3 cellular contexts compared by ENCODE assay signal in genomic region chr9:111445799-111446198, GRCh38. TPM values are rescaled to one million over a fixed set of nuclear protein-coding genes. Genes with fewer than 3 reads are reported as not detected.
A peak's percentile ranks its signal among the peaks of the same experiment; 100 is the strongest.
DNase-seq lines count a peak whose midpoint lies in the region; ATAC-seq, FAIRE-seq and TF ChIP-seq lines count a peak whose summit lies in the region.
"Not testable (repeated sequence)": the region's sequence is repeated elsewhere in the genome, so short reads cannot be mapped to it uniquely, and the experiment has no call there.

No MANE protein-coding gene starts in this region.

- not testable (repeated sequence) for H3K4me3 ChIP-seq in HEK293 (ENCODE audit: low read depth, low read length); K562

- FAIRE-seq in K562 (lab: Jason Lieb, UNC): not testable (repeated sequence)

- TF ChIP-seq EP300 in K562 (IDR thresholded peaks at IDR 0.05; ENCODE audit: low read length): not testable (repeated sequence)

- H3K9ac ChIP-seq in K562 (ENCODE audit: insufficient read depth in 1 of 2, low read depth in 2 of 2, low read length in 2 of 2): not testable (repeated sequence)

- H3K27ac ChIP-seq in HEK293 (ENCODE audit: extremely low read depth, low read depth, low read length); K562 (ENCODE audit: extremely low read depth, low read depth, low read length): not testable (repeated sequence)

- H3K9me3 ChIP-seq in HEK293 (ENCODE audit: control insufficient read depth, insufficient read depth, low read depth, low read length); K562 (replicated peaks; ENCODE audit: control insufficient read depth, insufficient read depth, low read depth, low read length): not testable (repeated sequence)

- H3K4me3 Mint-ChIP-seq in activated T-helper 2 cell treated with anti-CD3 and anti-CD28 coated beads, Interferon-gamma antibody, Interleukin-2, Interleukin-4, amounts not matched to agents 10 μg/mL and 5 μg/mL and 100 μg/mL, durations not matched to agents 14 hours and 24 hours and 36 hours (ENCODE audit: low read depth): not testable (repeated sequence)

- not testable (repeated sequence) for H3K4me2 ChIP-seq in K562 (ENCODE audit: insufficient read depth, low read length)

- H3K4me1 Mint-ChIP-seq in activated T-helper 2 cell treated with anti-CD3 and anti-CD28 coated beads, Interferon-gamma antibody, Interleukin-2, Interleukin-4, amounts not matched to agents 10 μg/mL and 5 μg/mL and 100 μg/mL, durations not matched to agents 14 hours and 24 hours and 36 hours (ENCODE audit: low read depth): not testable (repeated sequence)

- CTCF ChIA-PET in HEK293 (lab: Yijun Ruan, JAX): interaction anchor here (1.3 kb wide), 1 partner anchor 21 kb away, joined by 3 read pairs; no protein-coding TSS in a partner anchor
- CTCF ChIA-PET in K562 (lab: Yijun Ruan, JAX; ENCODE audit: low intra/inter-chr PET ratio): not testable (repeated sequence)

- TF ChIP-seq POLR2A in K562 (conservative IDR thresholded peaks at IDR 0.05): not testable (repeated sequence)

- peaks cover 11% of the 10 kb centered on the region; the same call in 1 of the 3 replicates for H3K79me2 ChIP-seq in K562 (ENCODE audit: control insufficient read depth, insufficient read depth, low read length)

- POLR2A ChIA-PET in HEK293 (lab: Yijun Ruan, JAX); K562 (lab: Yijun Ruan, JAX): not testable (repeated sequence)

- not testable (repeated sequence) for TF ChIP-seq CTCF in HEK293 (tag by site-specific recombination; IDR thresholded peaks at IDR 0.05); K562 (IDR thresholded peaks at IDR 0.05 in 2 of 3, conservative IDR thresholded peaks at IDR 0.05 in 1 of 3; ENCODE audit: insufficient read depth in 2 of 3, low read depth in 1 of 3, low read length in 3 of 3)

- not testable (repeated sequence) for H3K4me1 ChIP-seq in HEK293 (ENCODE audit: control insufficient read depth, insufficient read depth, low read length); K562 (replicated peaks in 1 of 2; ENCODE audit: control insufficient read depth in 2 of 2, insufficient read depth in 2 of 2, low read length in 2 of 2)

- H3K36me3 Mint-ChIP-seq in activated T-helper 2 cell treated with anti-CD3 and anti-CD28 coated beads, Interferon-gamma antibody, Interleukin-2, Interleukin-4, amounts not matched to agents 10 μg/mL and 5 μg/mL and 100 μg/mL, durations not matched to agents 14 hours and 24 hours and 36 hours (ENCODE audit: low read depth): peaks cover 62% of the 10 kb centered on the region

- not testable (repeated sequence) for BruUV-seq in K562 (replicated peaks; lab: Mats Ljungman, UMichigan)

- intact Hi-C loops in activated T-helper 2 cell treated with anti-CD3 and anti-CD28 coated beads, Interferon-gamma antibody, Interleukin-2, Interleukin-4, amounts not matched to agents 10 μg/mL and 5 μg/mL and 100 μg/mL, durations not matched to agents 14 hours and 24 hours and 36 hours (cut with micrococcal nuclease); K562 (cut with micrococcal nuclease): not testable (repeated sequence)

- H3K9me3 Mint-ChIP-seq in activated T-helper 2 cell treated with anti-CD3 and anti-CD28 coated beads, Interferon-gamma antibody, Interleukin-2, Interleukin-4, amounts not matched to agents 10 μg/mL and 5 μg/mL and 100 μg/mL, durations not matched to agents 14 hours and 24 hours and 36 hours: not testable (repeated sequence)

- TF ChIP-seq RAD21 in K562 (CRISPR knock-in tag; conservative IDR thresholded peaks at IDR 0.05 in 1 of 2, IDR thresholded peaks at IDR 0.05 in 1 of 2): not testable (repeated sequence)

- not testable (repeated sequence) for H2AFZ ChIP-seq in K562 (ENCODE audit: low read depth, low read length)

- in situ Hi-C loops in K562 (cut with MboI): not testable (repeated sequence)

- DNase-seq in activated T-helper 2 cell treated with anti-CD3 and anti-CD28 coated beads, Interferon-gamma antibody, Interleukin-2, Interleukin-4, amounts not matched to agents 10 μg/mL and 5 μg/mL and 100 μg/mL, durations not matched to agents 14 hours and 24 hours and 36 hours (ENCODE audit: low spot score); K562 (ENCODE audit: extremely low read depth in 1 of 4, low spot score in 3 of 4): not testable (repeated sequence)

- not testable (repeated sequence) for ATAC-seq in K562

- H3K27me3 Mint-ChIP-seq in activated T-helper 2 cell treated with anti-CD3 and anti-CD28 coated beads, Interferon-gamma antibody, Interleukin-2, Interleukin-4, amounts not matched to agents 10 μg/mL and 5 μg/mL and 100 μg/mL, durations not matched to agents 14 hours and 24 hours and 36 hours (ENCODE audit: low read depth): not testable (repeated sequence)

- H4K20me1 ChIP-seq in K562 (replicated peaks; ENCODE audit: control insufficient read depth, insufficient read depth, low read length): not testable (repeated sequence)

- H3K27me3 ChIP-seq in K562 (ENCODE audit: control insufficient read depth in 2 of 2, insufficient read depth in 2 of 2, low read length in 2 of 2): not testable (repeated sequence)

- H3K9me1 ChIP-seq in K562 (ENCODE audit: control insufficient read depth, insufficient read depth, low read length): not testable (repeated sequence)

- 100% methylated on average over 1 of the region's 1 CpG for WGBS in K562 (ENCODE audit: insufficient coverage, low coverage, missing lambda C conversion rate)

- peaks cover 3 to 42% of the 10 kb centered on the region in 2 experiments; a peak in 2 of 3 replicates for H3K36me3 ChIP-seq in HEK293 (ENCODE audit: control insufficient read depth in 2 of 2, insufficient read depth in 1 of 2, low read length in 2 of 2)
- peaks cover 61% of the 10 kb centered on the region for H3K36me3 ChIP-seq in K562 (ENCODE audit: control insufficient read depth, insufficient read depth, low read length)

- H3K27ac Mint-ChIP-seq in activated T-helper 2 cell treated with anti-CD3 and anti-CD28 coated beads, Interferon-gamma antibody, Interleukin-2, Interleukin-4, amounts not matched to agents 10 μg/mL and 5 μg/mL and 100 μg/mL, durations not matched to agents 14 hours and 24 hours and 36 hours: peak overlapping the region; percentile 42

TF ChIP-seq in HEK293, 187 proteins besides CTCF, POLR2A, EP300 and RAD21:
- TF ChIP-seq ZNF146 (tag by site-specific recombination; IDR thresholded peaks at IDR 0.05): peak; percentile 93
TF ChIP-seq in HEK293: peak in this region for 1; not testable (repeated sequence) for 186.

TF ChIP-seq in K562, 482 proteins besides CTCF, POLR2A, EP300 and RAD21:
- peak; percentile 44 for TF ChIP-seq ZNF146 (CRISPR knock-in tag; IDR thresholded peaks at IDR 0.05; ENCODE audit: unreplicated experiment)
TF ChIP-seq in K562: peak in this region for 1; not testable (repeated sequence) for 481.

RNA-seq across cellular contexts. Expression of gene ECPAS, which starts 38.4 kb away (rescaled TPM):
- total RNA-seq in activated T-helper 2 cell treated with anti-CD3 and anti-CD28 coated beads, Interferon-gamma antibody, Interleukin-2, Interleukin-4, amounts not matched to agents 10 μg/mL and 5 μg/mL and 100 μg/mL, durations not matched to agents 14 hours and 24 hours and 36 hours: 96.8 and 107 TPM in 2 replicates
- total RNA-seq in K562 (2011; cell fraction: chromatin; rRNA removed; ENCODE audit: low replicate concordance): 164 and 310 TPM in 2 replicates
- total RNA-seq in K562 (2011; cell fraction: nucleolus; rRNA removed): 78.2 and 103 TPM in 2 replicates
- 118 and 129 TPM in 2 replicates for total RNA-seq in K562 (2011; cell fraction: nucleoplasm; rRNA removed)
- total RNA-seq in K562 (2014; rRNA removed) (71.3 and 83.4 TPM in 2 replicates), K562 (2014; rRNA removed; fragmentation: Illumina TruSeq; extraction: Trizol) (82.2 and 89.2 TPM in 2 replicates), K562 (2015; rRNA removed; fragmentation: Illumina TruSeq; extraction: Trizol) (79.6 and 87.4 TPM in 2 replicates), K562 (2021) (90.9 and 97.4 TPM in 2 replicates)
- polyA plus RNA-seq in K562 (2011; rRNA removed) (61.0 and 75.7 TPM in 2 replicates), K562 (2014; fragmentation: Illumina TruSeq; extraction: Trizol) (60.0 and 67.4 TPM in 2 replicates), K562 (2014; fragmentation: Nextera tagmentation; extraction: Ambion mirVana) (10 to 100 TPM; 14.5 to 29.5 TPM), K562 (2014; rRNA removed) (63.0 and 69.5 TPM in 2 replicates)
- polyA plus RNA-seq in K562 (2011; cell fraction: cytosol; rRNA removed): 16.8 and 28.6 TPM in 2 replicates
- polyA plus RNA-seq in K562 (2011; cell fraction: nucleus; rRNA removed): 154 and 156 TPM in 2 replicates
- polyA plus RNA-seq in K562 (2012): 47.2 and 60.2 TPM in 2 replicates
- polyA minus RNA-seq in K562 (2011; rRNA and poly(A)+ RNA removed): 280 and 281 TPM in 2 replicates
- 89.1 and 113 TPM in 2 replicates for polyA minus RNA-seq in K562 (2011; cell fraction: cytosol; rRNA and poly(A)+ RNA removed)
- 84.0 and 133 TPM in 2 replicates for polyA minus RNA-seq in K562 (2011; cell fraction: nucleus; rRNA and poly(A)+ RNA removed)
